In the genomic region with DNA sequence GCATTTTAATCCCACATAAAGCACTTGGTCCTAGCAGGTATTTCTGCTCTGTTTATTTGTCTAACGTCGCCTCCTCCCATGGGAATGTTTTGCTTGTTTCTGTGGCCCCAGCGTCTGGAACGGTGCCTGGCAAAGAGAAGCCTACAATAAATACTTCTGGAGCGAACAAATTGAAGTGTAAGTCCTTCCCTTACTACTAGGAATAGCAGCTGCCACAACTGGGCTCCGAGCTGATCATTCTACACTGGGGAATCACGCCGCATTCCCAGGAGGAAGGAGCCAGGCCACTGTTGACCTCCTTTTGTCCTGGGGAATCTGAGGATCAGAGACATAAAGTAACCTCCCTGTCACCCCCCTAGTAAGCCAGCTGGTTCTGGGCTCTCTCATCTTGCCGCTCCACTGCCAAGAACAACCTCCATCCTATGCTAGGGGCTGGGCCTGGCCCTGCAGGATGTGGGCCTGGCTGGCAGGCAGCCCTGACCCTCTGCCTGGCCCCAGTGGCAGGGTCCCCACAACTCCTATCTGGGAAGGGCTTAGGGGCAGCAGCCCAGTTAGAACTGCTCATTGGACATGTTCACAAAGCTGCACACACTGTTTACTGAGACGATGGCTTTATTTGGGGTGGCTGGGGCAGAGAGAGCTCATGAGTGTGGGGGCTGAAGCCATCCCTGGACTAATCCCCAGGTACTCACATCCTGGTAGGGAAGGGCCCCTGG, we compare ENCODE assay signal across 19 cellular contexts.
A peak's percentile ranks its signal among the peaks of the same experiment; 100 is the strongest.
DNase-seq lines count a peak whose midpoint lies in the region; ATAC-seq and TF ChIP-seq lines count a peak whose summit lies in the region.
"Had no signal": no experiment of that assay in that cellular context is flagged by ENCODE, and none has a peak within 500 bp of the region (broad histone marks: within the 10 kb centered on the region; RNA-seq: fewer than 3 reads in every experiment).

No MANE protein-coding gene starts in this region.

- peak; percentile 46 for DNase-seq in NCI-H1092 treated with DMSO at 0.1 percent for 48 hours (lab: John Stamatoyannopoulos, UW)
- DNase-seq in NCI-H1092 (lab: John Stamatoyannopoulos, UW), result no peak
- DNase-seq in NCI-H1694 treated with DMSO at 0.1 percent for 48 hours (lab: John Stamatoyannopoulos, UW), result peak; percentile 10
- peak; percentile 57 for DNase-seq in islet precursor cell
- DNase-seq in sciatic nerve (ENCODE audit: low spot score), result no peak
- DNase-seq in DMS53 treated with DMSO at 0.1 percent for 48 hours (lab: John Stamatoyannopoulos, UW; ENCODE audit: unreplicated experiment), result no peak
- DNase-seq in kidney tubule cell (ENCODE audit: low spot score), result no peak
- no peak for DNase-seq in A673 (ENCODE audit: low spot score)
- DNase-seq: 8988T; activated CD4-positive, alpha-beta T cell treated with anti-CD3 and anti-CD28 coated beads, Interleukin-2, amount 10 ng/mL, durations not matched to agents 7 days and 5 days; activated naive CD8-positive, alpha-beta T cell treated with anti-CD3 and anti-CD28 coated beads for 36 hours; activated T-cell treated with anti-CD3 and anti-CD28 coated beads, Interleukin-2, amount 50 U/mL, for 4 hours; DND-41; mesendoderm; NCI-H2227 treated with DMSO at 0.1 percent for 48 hours; NK-92 treated with Interleukin-12 subunit alpha and Interleukin-12 subunit beta, amount 100 ng/mL, for 24 hours; stimulated activated naive CD8-positive, alpha-beta T cell treated with anti-CD3 and anti-CD28 coated beads, Interleukin-15, Interleukin-2, amounts not matched to agents 100 U/mL and 50 U/mL, for 24 hours had no signal

- BruUV-seq in A673 (replicated peaks; lab: Mats Ljungman, UMichigan), result no TSS peak

- H3K9me3 ChIP-seq in A673 (ENCODE audit: low read depth, low read length, poor library complexity, severe bottlenecking), result no peaks in the 10 kb centered on the region
- H3K9me3 ChIP-seq: neutrophil had no signal

- CTCF ChIA-PET in A673 (lab: Charles Lee), result no interaction called here

- H3K4me1 ChIP-seq in A673 (ENCODE audit: insufficient read depth, low read length, poor library complexity, severe bottlenecking), result no peaks in the 10 kb centered on the region

- H3K36me3 ChIP-seq in A673 (ENCODE audit: insufficient read depth, low read length, poor library complexity, severe bottlenecking), result no peaks in the 10 kb centered on the region
- H3K36me3 ChIP-seq: neutrophil had no signal

- intact Hi-C loops in sciatic nerve (cut with DNase I) (no loop called here), A673 (cut with micrococcal nuclease; ENCODE audit: unreplicated experiment) (no loop called here)

- no peak for TF ChIP-seq CTCF in A673 (conservative IDR thresholded peaks at IDR 0.05; ENCODE audit: low read depth, low read length)

- ATAC-seq in sciatic nerve, result peak; percentile 67
- ATAC-seq: activated T-cell treated with anti-CD3 and anti-CD28 coated beads, Interleukin-2, amount 50 U/mL, for 4 hours; stimulated activated naive CD8-positive, alpha-beta T cell treated with anti-CD3 and anti-CD28 coated beads, Interleukin-15, Interleukin-2, amounts not matched to agents 100 U/mL and 50 U/mL, for 24 hours had no signal

- H3K27ac ChIP-seq in A673 (ENCODE audit: low read depth, low read length, poor library complexity, severe bottlenecking), result no peak overlapping the region
- H3K27ac ChIP-seq: C4-2B, neutrophil had no signal

- H3K27me3 ChIP-seq in A673 (replicated peaks; ENCODE audit: insufficient read depth, low read depth, low read length, poor library complexity), result peaks cover 10% of the 10 kb centered on the region

- H3K4me3 ChIP-seq in A673 (ENCODE audit: low read depth, low read length, poor library complexity, severe bottlenecking), result no peak overlapping the region

- POLR2A ChIA-PET in A673 (lab: Charles Lee; ENCODE audit: low non-redundant PET), result no interaction called here

Comparison
In these comparisons a context has a peak if more than half of its experiments do, and no peak if none do; other contexts are left out.
1. DNase-seq: peak in NCI-H1092 treated with DMSO at 0.1 percent for 48 hours (single experiment), NCI-H1694 treated with DMSO at 0.1 percent for 48 hours (single experiment) and islet precursor cell (single experiment); none in NCI-H1092 (single experiment), sciatic nerve (single experiment), DMS53 treated with DMSO at 0.1 percent for 48 hours (single experiment), kidney tubule cell (single experiment) and A673 (single experiment).